9 cellular contexts compared by ENCODE assay signal in the genomic region with DNA sequence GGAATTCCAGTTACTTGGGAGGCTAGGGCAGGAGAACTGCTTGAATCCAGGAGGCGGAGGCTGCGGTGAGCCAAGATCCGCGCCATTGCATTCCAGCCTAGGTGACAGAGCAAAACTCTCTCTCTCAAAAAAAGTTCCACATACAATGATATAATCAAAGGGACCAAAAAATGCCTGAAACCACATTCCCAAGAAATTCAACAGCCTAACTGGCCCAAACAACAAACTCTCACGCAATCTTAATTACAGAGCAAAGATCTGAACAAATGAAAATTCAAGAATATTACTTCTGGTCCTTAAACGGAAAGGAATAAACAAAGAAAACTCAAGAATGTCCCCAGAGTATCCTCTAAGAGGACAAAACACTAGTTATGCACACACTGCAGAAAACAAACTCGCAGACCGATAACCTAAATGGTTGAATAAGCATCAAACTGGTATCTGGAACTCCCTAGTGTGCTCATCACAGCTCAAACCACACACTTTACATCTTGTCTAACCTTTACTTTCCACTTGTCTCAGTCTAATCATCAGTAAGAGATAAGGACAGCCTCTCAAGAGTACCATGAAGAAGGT. TPM values are rescaled to one million over a fixed set of nuclear protein-coding genes. Genes with fewer than 3 reads are reported as not detected.
DNase-seq lines count a peak whose midpoint lies in the region; ATAC-seq and TF ChIP-seq lines count a peak whose summit lies in the region.
"Had no signal": no experiment of that assay in that cellular context is flagged by ENCODE, and none has a peak within 500 bp of the region (broad histone marks: within the 10 kb centered on the region; RNA-seq: fewer than 3 reads in every experiment).

No MANE protein-coding gene starts in this region.

- no peaks in the 10 kb centered on the region for H3K9me3 Mint-ChIP-seq in activated CD8-positive, alpha-beta memory T cell treated with anti-CD3 and anti-CD28 coated beads, Interleukin-2, amount 10 ng/mL, durations not matched to agents 7 days and 5 days (ENCODE audit: low read depth)

- H3K36me3 Mint-ChIP-seq in activated CD8-positive, alpha-beta memory T cell treated with anti-CD3 and anti-CD28 coated beads, Interleukin-2, amount 10 ng/mL, durations not matched to agents 7 days and 5 days, result peaks cover 41% of the 10 kb centered on the region

- ATAC-seq in activated CD8-positive, alpha-beta memory T cell treated with anti-CD3 and anti-CD28 coated beads, Interleukin-2, amount 10 ng/mL, durations not matched to agents 7 days and 5 days, result no peak

- H3K36me3 ChIP-seq in SJSA1 (peaks cover 46% of the 10 kb centered on the region), testis (ENCODE audit: low read depth, missing control alignments) (no peaks in the 10 kb centered on the region)

- TF ChIP-seq CTCF in foreskin fibroblast (IDR thresholded peaks at IDR 0.05; ENCODE audit: low read depth, low read length) (no peak), testis (IDR thresholded peaks at IDR 0.05) (no peak), RWPE1 (conservative IDR thresholded peaks at IDR 0.05; ENCODE audit: low read depth) (no peak)

- POLR2A ChIA-PET in RWPE1 (lab: Yijun Ruan, JAX; ENCODE audit: low non-redundant PET), result no interaction called here

- H3K27ac Mint-ChIP-seq in activated CD8-positive, alpha-beta memory T cell treated with anti-CD3 and anti-CD28 coated beads, Interleukin-2, amount 10 ng/mL, durations not matched to agents 7 days and 5 days, result peak overlapping the region; percentile 97

- H3K4me1 ChIP-seq in SJSA1 (replicated peaks) (peaks cover 28% of the 10 kb centered on the region), testis (peaks cover 21% of the 10 kb centered on the region)

- H3K27ac ChIP-seq in SJSA1, result peak overlapping the region; percentile 46
- H3K27ac ChIP-seq in testis, result peak overlapping the region in 1 of 2 donors; percentile 19
- no peak overlapping the region for H3K27ac ChIP-seq in RWPE1
- H3K27ac ChIP-seq: SK-N-MC had no signal

- intact Hi-C loops in testis (cut with DNase I; ENCODE audit: low total_unique reads), result no loop called here

- no peaks in the 10 kb centered on the region for H3K9me3 ChIP-seq in SJSA1 (replicated peaks)
- no peaks in the 10 kb centered on the region for H3K9me3 ChIP-seq in testis

- H3K27me3 Mint-ChIP-seq in activated CD8-positive, alpha-beta memory T cell treated with anti-CD3 and anti-CD28 coated beads, Interleukin-2, amount 10 ng/mL, durations not matched to agents 7 days and 5 days, result no peaks in the 10 kb centered on the region

- H3K27me3 ChIP-seq in SJSA1 (replicated peaks) (no peaks in the 10 kb centered on the region), testis (no peaks in the 10 kb centered on the region)

- DNase-seq in activated CD8-positive, alpha-beta memory T cell treated with anti-CD3 and anti-CD28 coated beads, Interleukin-2, amount 10 ng/mL, durations not matched to agents 7 days and 5 days, result no peak
- DNase-seq in activated CD8-positive, alpha-beta memory T cell treated with anti-CD3 and anti-CD28 coated beads for 24 hours, result no peak
- peak in 1 of 2 experiments; percentile 54 for DNase-seq in SJSA1 (ENCODE audit: low read depth in 1 of 2, low spot score in 2 of 2)
- DNase-seq in foreskin fibroblast, result peak in 1 of 2 donors; percentile 27
- DNase-seq in testis, result no peak
- DNase-seq in RWPE1 (ENCODE audit: low spot score), result no peak
- no peak for DNase-seq in amygdala (lab: John Stamatoyannopoulos, UW)
- no peak for DNase-seq in stimulated activated CD4-positive, alpha-beta T cell treated with anti-CD3 and anti-CD28 coated beads, Interleukin-1b, Interleukin-23, amount 100 ng/mL, for 48 hours

- TF ChIP-seq POLR2A in testis (IDR thresholded peaks at IDR 0.05), result no peak

- peak overlapping the region; percentile 90 for H3K4me3 Mint-ChIP-seq in activated CD8-positive, alpha-beta memory T cell treated with anti-CD3 and anti-CD28 coated beads, Interleukin-2, amount 10 ng/mL, durations not matched to agents 7 days and 5 days

- H3K4me3 ChIP-seq in SJSA1, result no peak overlapping the region
- H3K4me3 ChIP-seq in foreskin fibroblast (ENCODE audit: low read depth in 1 of 2, low read length in 2 of 2), result peak overlapping the region; percentile 87 to 97
- peak overlapping the region; percentile 83 to 97 for H3K4me3 ChIP-seq in testis

- CTCF ChIA-PET in activated CD8-positive, alpha-beta memory T cell treated with anti-CD3 and anti-CD28 coated beads, Interleukin-2, amount 10 ng/mL, durations not matched to agents 7 days and 5 days (lab: Charles Lee), result interaction anchor here (0.6 to 3.1 kb wide), 3 partner anchors 9 to 299 kb away, joined by 3 to 12 read pairs (median 4); no protein-coding TSS in a partner anchor
- CTCF ChIA-PET in RWPE1 (lab: Yijun Ruan, JAX), result interaction anchor here (0.5 to 2.7 kb wide), 2 partner anchors 26 to 254 kb away, joined by 3 to 8 read pairs; no protein-coding TSS in a partner anchor

- 17 to 36% methylated on average over 8 of the region's 8 CpGs for WGBS in testis, 2 donors

- peaks cover 40% of the 10 kb centered on the region for H3K4me1 Mint-ChIP-seq in activated CD8-positive, alpha-beta memory T cell treated with anti-CD3 and anti-CD28 coated beads, Interleukin-2, amount 10 ng/mL, durations not matched to agents 7 days and 5 days

RNA-seq across cellular contexts. Expression of a gene that starts 3.7 kb away (rescaled TPM):
- 100 to 1,000 TPM; 120 to 139 TPM for total RNA-seq in activated CD8-positive, alpha-beta memory T cell treated with anti-CD3 and anti-CD28 coated beads, Interleukin-2, amount 10 ng/mL, durations not matched to agents 7 days and 5 days
- total RNA-seq in SJSA1 (2014; rRNA removed; shearing (Covaris generic)), result 65.6 and 69.3 TPM in 2 replicates
- total RNA-seq in testis, result 100 to 1,000 TPM; 161 to 215 TPM
- polyA plus RNA-seq in testis (ENCODE audit: insufficient read depth, low read depth, low replicate concordance), result 93.3 TPM

RNA-seq across cellular contexts. Expression of a gene that starts 29.0 kb away (rescaled TPM):
- 1 to 10 TPM; 1.6 to 2.3 TPM for total RNA-seq in activated CD8-positive, alpha-beta memory T cell treated with anti-CD3 and anti-CD28 coated beads, Interleukin-2, amount 10 ng/mL, durations not matched to agents 7 days and 5 days
- 0.58 TPM in 1 of 2 replicates, not detected in the other for total RNA-seq in SJSA1 (2014; rRNA removed; shearing (Covaris generic))
- total RNA-seq in testis, result 1 to 10 TPM; 5.6 to 6.8 TPM
- 5.1 TPM for polyA plus RNA-seq in testis (ENCODE audit: insufficient read depth, low read depth, low replicate concordance)

RNA-seq across cellular contexts. Expression of a gene that starts 31.3 kb away (rescaled TPM):
- 10 to 100 TPM; 46.1 to 75.4 TPM for total RNA-seq in activated CD8-positive, alpha-beta memory T cell treated with anti-CD3 and anti-CD28 coated beads, Interleukin-2, amount 10 ng/mL, durations not matched to agents 7 days and 5 days
- 80.7 and 137 TPM in 2 replicates for total RNA-seq in SJSA1 (2014; rRNA removed; shearing (Covaris generic))
- total RNA-seq in testis, result 10 to 100 TPM; 38.9 to 64.5 TPM
- 40.9 TPM for polyA plus RNA-seq in testis (ENCODE audit: insufficient read depth, low read depth, low replicate concordance)

RNA-seq across cellular contexts. Expression of a gene that starts 38.6 kb away (rescaled TPM):
- not detected for total RNA-seq in activated CD8-positive, alpha-beta memory T cell treated with anti-CD3 and anti-CD28 coated beads, Interleukin-2, amount 10 ng/mL, durations not matched to agents 7 days and 5 days
- not detected in 2 replicates for total RNA-seq in SJSA1 (2014; rRNA removed; shearing (Covaris generic))
- total RNA-seq in testis, result 1 to 10 TPM in 1 of 2 donors, not detected in 1; 1.1 TPM
- polyA plus RNA-seq in testis (ENCODE audit: insufficient read depth, low read depth, low replicate concordance), result 0.41 TPM
